In the genomic region with DNA sequence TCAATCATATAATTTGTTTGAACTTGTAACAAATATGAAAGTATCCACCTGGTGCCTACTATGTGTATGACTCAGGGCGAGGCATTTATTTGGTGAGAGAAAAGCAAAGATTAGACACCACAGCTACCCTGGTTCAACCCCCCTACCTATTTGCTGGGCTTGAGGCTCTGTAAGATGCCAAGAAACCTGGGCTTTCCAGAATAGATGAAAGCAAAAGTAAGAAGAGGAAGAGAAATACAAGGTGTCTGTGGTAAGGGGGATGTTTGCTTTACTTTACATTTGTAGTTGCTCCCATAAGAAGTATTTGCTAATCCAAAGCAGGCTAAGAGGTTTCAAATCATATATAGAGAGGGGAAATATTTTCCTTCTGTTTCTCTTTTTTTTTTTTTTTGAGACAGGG, we compare ENCODE assay signal across 27 cellular contexts.
DNase-seq lines count a peak whose midpoint lies in the region; ATAC-seq and TF ChIP-seq lines count a peak whose summit lies in the region.
"Had no signal": no experiment of that assay in that cellular context is flagged by ENCODE, and none has a peak within 500 bp of the region (broad histone marks: within the 10 kb centered on the region; RNA-seq: fewer than 3 reads in every experiment).

No MANE protein-coding gene starts in this region.

- no peak for DNase-seq in memory B cell (ENCODE audit: low spot score in 2 of 2)
- no peak for DNase-seq in GOT3 (lab: John Stamatoyannopoulos, UW)
- no peak for DNase-seq in erythroblast (lab: John Stamatoyannopoulos, UW)
- no peak for DNase-seq in activated CD8-positive, alpha-beta T cell treated with anti-CD3 and anti-CD28 coated beads, Interleukin-2, amount 10 ng/mL, durations not matched to agents 7 days and 5 days
- DNase-seq: activated CD4-positive, alpha-beta T cell treated with anti-CD3 and anti-CD28 coated beads, Interleukin-2, amount 10 ng/mL, durations not matched to agents 24 days and 14 days; activated CD8-positive, alpha-beta memory T cell treated with anti-CD3 and anti-CD28 coated beads, Interleukin-2, amount 10 ng/mL, durations not matched to agents 7 days and 5 days; activated naive CD4-positive, alpha-beta T cell treated with anti-CD3 and anti-CD28 coated beads for 36 hours; activated T-cell treated with anti-CD3 and anti-CD28 coated beads, Interleukin-2, amount 50 U/mL, for 72 hours; amygdala; CD4-positive, CD25-positive, alpha-beta regulatory T cell; EL; esophagus squamous epithelium; hippocampal formation; left ventricle myocardium inferior; naive B cell; NCI-H1105 treated with DMSO at 0.1 percent for 48 hours; NCI-H2029 treated with DMSO at 0.1 percent for 48 hours; NCI-H345; nucleus accumbens; OCI-M1; stomach; tibial artery; WERI-Rb-1 had no signal

- POLR2A ChIA-PET in activated CD8-positive, alpha-beta T cell treated with anti-CD3 and anti-CD28 coated beads, Interleukin-2, amount 10 ng/mL, durations not matched to agents 7 days and 5 days (lab: Charles Lee): no interaction called here

- no peaks in the 10 kb centered on the region for H3K4me1 Mint-ChIP-seq in memory B cell
- no peaks in the 10 kb centered on the region for H3K4me1 Mint-ChIP-seq in activated CD8-positive, alpha-beta T cell treated with anti-CD3 and anti-CD28 coated beads, Interleukin-2, amount 10 ng/mL, durations not matched to agents 7 days and 5 days (ENCODE audit: low read depth)
- H3K4me1 Mint-ChIP-seq: activated CD4-positive, alpha-beta T cell treated with anti-CD3 and anti-CD28 coated beads, Interleukin-2, amount 10 ng/mL, durations not matched to agents 24 days and 14 days; activated CD8-positive, alpha-beta memory T cell treated with anti-CD3 and anti-CD28 coated beads, Interleukin-2, amount 10 ng/mL, durations not matched to agents 7 days and 5 days; naive B cell had no signal

- CTCF ChIA-PET in activated CD8-positive, alpha-beta T cell treated with anti-CD3 and anti-CD28 coated beads, Interleukin-2, amount 10 ng/mL, durations not matched to agents 7 days and 5 days (lab: Charles Lee): no interaction called here

- no peak for TF ChIP-seq POLR2A in erythroblast (IDR thresholded peaks at IDR 0.05; ENCODE audit: low read length)

- H3K36me3 Mint-ChIP-seq in memory B cell: no peaks in the 10 kb centered on the region
- H3K36me3 Mint-ChIP-seq in activated CD8-positive, alpha-beta T cell treated with anti-CD3 and anti-CD28 coated beads, Interleukin-2, amount 10 ng/mL, durations not matched to agents 7 days and 5 days (ENCODE audit: low read depth): no peaks in the 10 kb centered on the region
- H3K36me3 Mint-ChIP-seq: activated CD8-positive, alpha-beta memory T cell treated with anti-CD3 and anti-CD28 coated beads, Interleukin-2, amount 10 ng/mL, durations not matched to agents 7 days and 5 days; CD4-positive, CD25-positive, alpha-beta regulatory T cell; naive B cell had no signal

- H3K4me3 Mint-ChIP-seq in memory B cell: no peak overlapping the region
- no peak overlapping the region for H3K4me3 Mint-ChIP-seq in activated CD8-positive, alpha-beta T cell treated with anti-CD3 and anti-CD28 coated beads, Interleukin-2, amount 10 ng/mL, durations not matched to agents 7 days and 5 days
- H3K4me3 Mint-ChIP-seq: activated CD4-positive, alpha-beta T cell treated with anti-CD3 and anti-CD28 coated beads, Interleukin-2, amount 10 ng/mL, durations not matched to agents 24 days and 14 days; activated CD8-positive, alpha-beta memory T cell treated with anti-CD3 and anti-CD28 coated beads, Interleukin-2, amount 10 ng/mL, durations not matched to agents 7 days and 5 days; activated naive CD4-positive, alpha-beta T cell treated with anti-CD3 and anti-CD28 coated beads for 36 hours; activated T-cell treated with anti-CD3 and anti-CD28 coated beads, Interleukin-2, amount 50 U/mL, for 72 hours; CD4-positive, CD25-positive, alpha-beta regulatory T cell; naive B cell; T-helper 2 cell treated with Interferon-gamma antibody and Interleukin-4, amounts not matched to agents 5 μg/mL and 100 μg/mL, for 36 hours had no signal

- no peaks in the 10 kb centered on the region for H3K9me3 Mint-ChIP-seq in memory B cell
- H3K9me3 Mint-ChIP-seq in activated CD8-positive, alpha-beta T cell treated with anti-CD3 and anti-CD28 coated beads, Interleukin-2, amount 10 ng/mL, durations not matched to agents 7 days and 5 days (ENCODE audit: insufficient read depth): no peaks in the 10 kb centered on the region
- H3K9me3 Mint-ChIP-seq: activated CD4-positive, alpha-beta T cell treated with anti-CD3 and anti-CD28 coated beads, Interleukin-2, amount 10 ng/mL, durations not matched to agents 24 days and 14 days; T-helper 2 cell treated with Interferon-gamma antibody and Interleukin-4, amounts not matched to agents 5 μg/mL and 100 μg/mL, for 36 hours had no signal

- H3K27ac Mint-ChIP-seq in memory B cell: no peak overlapping the region
- H3K27ac Mint-ChIP-seq in activated CD8-positive, alpha-beta T cell treated with anti-CD3 and anti-CD28 coated beads, Interleukin-2, amount 10 ng/mL, durations not matched to agents 7 days and 5 days: no peak overlapping the region
- H3K27ac Mint-ChIP-seq: activated CD4-positive, alpha-beta T cell treated with anti-CD3 and anti-CD28 coated beads, Interleukin-2, amount 10 ng/mL, durations not matched to agents 24 days and 14 days; activated CD8-positive, alpha-beta memory T cell treated with anti-CD3 and anti-CD28 coated beads, Interleukin-2, amount 10 ng/mL, durations not matched to agents 7 days and 5 days; activated naive CD4-positive, alpha-beta T cell treated with anti-CD3 and anti-CD28 coated beads for 36 hours; activated T-cell treated with anti-CD3 and anti-CD28 coated beads, Interleukin-2, amount 50 U/mL, for 72 hours; CD4-positive, CD25-positive, alpha-beta regulatory T cell; naive B cell; T-helper 2 cell treated with Interferon-gamma antibody and Interleukin-4, amounts not matched to agents 5 μg/mL and 100 μg/mL, for 36 hours had no signal

- H3K27me3 Mint-ChIP-seq in memory B cell: peaks cover 3% of the 10 kb centered on the region
- no peaks in the 10 kb centered on the region for H3K27me3 Mint-ChIP-seq in activated CD8-positive, alpha-beta T cell treated with anti-CD3 and anti-CD28 coated beads, Interleukin-2, amount 10 ng/mL, durations not matched to agents 7 days and 5 days (ENCODE audit: low read depth)
- H3K27me3 Mint-ChIP-seq: activated CD4-positive, alpha-beta T cell treated with anti-CD3 and anti-CD28 coated beads, Interleukin-2, amount 10 ng/mL, durations not matched to agents 24 days and 14 days; activated CD8-positive, alpha-beta memory T cell treated with anti-CD3 and anti-CD28 coated beads, Interleukin-2, amount 10 ng/mL, durations not matched to agents 7 days and 5 days; CD4-positive, CD25-positive, alpha-beta regulatory T cell had no signal

- ATAC-seq in GM18868 (IDR thresholded peaks at IDR 0.05; ENCODE audit: unreplicated experiment) (peak; percentile 70), GM19452 (IDR thresholded peaks at IDR 0.05; ENCODE audit: unreplicated experiment) (peak; percentile 84), HG03175 (IDR thresholded peaks at IDR 0.05; ENCODE audit: unreplicated experiment) (peak; percentile 79), memory B cell (ENCODE audit: low read depth) (peak; percentile 35)
- no peak for ATAC-seq in activated CD8-positive, alpha-beta T cell treated with anti-CD3 and anti-CD28 coated beads, Interleukin-2, amount 10 ng/mL, durations not matched to agents 7 days and 5 days
- ATAC-seq: activated CD8-positive, alpha-beta memory T cell treated with anti-CD3 and anti-CD28 coated beads, Interleukin-2, amount 10 ng/mL, durations not matched to agents 7 days and 5 days; activated T-cell treated with anti-CD3 and anti-CD28 coated beads, Interleukin-2, amount 50 U/mL, for 72 hours had no signal
